In the genomic region with DNA sequence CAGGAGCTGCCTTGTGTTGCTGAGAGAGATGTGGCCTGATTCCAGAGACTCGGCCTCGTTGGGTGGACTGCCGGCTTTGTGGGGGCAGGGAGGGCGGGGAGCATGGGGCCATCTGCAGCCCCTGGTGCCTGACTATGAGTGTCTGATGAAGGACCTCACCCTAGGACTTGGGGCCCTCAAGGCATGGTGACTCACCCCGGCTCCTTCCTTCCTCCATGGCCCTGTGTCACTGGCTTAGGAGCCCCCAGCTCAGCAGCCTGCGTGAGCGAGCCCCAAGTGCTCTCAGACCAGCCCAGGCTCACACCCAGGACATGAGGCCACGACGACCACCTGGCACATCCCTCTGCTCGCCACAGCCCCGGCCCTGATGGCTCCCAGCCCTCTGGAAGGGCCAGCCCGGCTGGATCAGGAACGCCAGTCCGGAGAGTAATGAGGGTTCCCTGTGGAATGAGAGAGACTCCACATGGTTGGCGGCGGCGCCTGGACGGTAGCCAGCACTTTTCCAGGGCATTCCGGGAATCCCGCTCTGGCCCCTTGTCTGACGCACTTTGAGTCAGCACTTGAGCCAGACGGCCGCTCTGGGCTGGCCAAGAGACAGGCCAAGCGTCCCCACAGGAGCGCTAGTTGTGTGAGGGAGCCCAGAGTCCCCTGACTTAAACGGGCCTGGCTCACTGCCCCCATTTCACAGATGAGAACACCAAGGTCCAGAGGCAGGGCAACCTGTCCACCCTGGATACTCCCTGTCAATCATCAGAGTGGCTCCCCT, we compare ENCODE assay signal across 1 cellular context.
TF ChIP-seq lines count a peak whose summit lies in the region.

No MANE protein-coding gene starts in this region.

TF ChIP-seq in SK-N-SH treated with all-trans-retinoic acid at 6 μM for 48 hours, 23 proteins besides CTCF, POLR2A, EP300 and RAD21 (continued from another document):
- TF ChIP-seq, protein P1, sequence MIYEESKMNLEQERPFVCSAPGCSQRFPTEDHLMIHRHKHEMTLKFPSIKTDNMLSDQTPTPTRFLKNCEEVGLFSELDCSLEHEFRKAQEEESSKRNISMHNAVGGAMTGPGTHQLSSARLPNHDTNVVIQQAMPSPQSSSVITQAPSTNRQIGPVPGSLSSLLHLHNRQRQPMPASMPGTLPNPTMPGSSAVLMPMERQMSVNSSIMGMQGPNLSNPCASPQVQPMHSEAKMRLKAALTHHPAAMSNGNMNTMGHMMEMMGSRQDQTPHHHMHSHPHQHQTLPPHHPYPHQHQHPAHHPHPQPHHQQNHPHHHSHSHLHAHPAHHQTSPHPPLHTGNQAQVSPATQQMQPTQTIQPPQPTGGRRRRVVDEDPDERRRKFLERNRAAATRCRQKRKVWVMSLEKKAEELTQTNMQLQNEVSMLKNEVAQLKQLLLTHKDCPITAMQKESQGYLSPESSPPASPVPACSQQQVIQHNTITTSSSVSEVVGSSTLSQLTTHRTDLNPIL (CRISPR knock-in tag; IDR thresholded peaks at IDR 0.05; ENCODE audit: low read depth): peak; percentile 44; the same call in 1 of the 2 replicates
